Comparison of ENCODE assay signal across 14 cellular contexts in genomic region chr3:114687157-114687556, GRCh38.
A peak's percentile ranks its signal among the peaks of the same experiment; 100 is the strongest.
DNase-seq lines count a peak whose midpoint lies in the region; ATAC-seq, FAIRE-seq and TF ChIP-seq lines count a peak whose summit lies in the region.
"Had no signal": no experiment of that assay in that cellular context is flagged by ENCODE, and none has a peak within 500 bp of the region (broad histone marks: within the 10 kb centered on the region; RNA-seq: fewer than 3 reads in every experiment).

No MANE protein-coding gene starts in this region.

- H3K36me3 Mint-ChIP-seq in nephron (ENCODE audit: low read depth) (no peaks in the 10 kb centered on the region), T-helper 17 cell (ENCODE audit: low read depth) (peaks cover 2% of the 10 kb centered on the region)
- H3K36me3 Mint-ChIP-seq in activated CD4-positive, alpha-beta memory T cell treated with anti-CD3 and anti-CD28 coated beads for 36 hours: peaks cover 3% of the 10 kb centered on the region
- H3K36me3 Mint-ChIP-seq in CD4-positive, alpha-beta T cell (ENCODE audit: low read depth): peaks cover 61% of the 10 kb centered on the region

- H3K27me3 Mint-ChIP-seq in nephron (ENCODE audit: low read depth) (no peaks in the 10 kb centered on the region), T-helper 17 cell (no peaks in the 10 kb centered on the region)
- no peaks in the 10 kb centered on the region for H3K27me3 Mint-ChIP-seq in activated CD4-positive, alpha-beta memory T cell treated with anti-CD3 and anti-CD28 coated beads for 36 hours
- no peaks in the 10 kb centered on the region for H3K27me3 Mint-ChIP-seq in CD4-positive, alpha-beta T cell

- H3K4me3 Mint-ChIP-seq in nephron (no peak overlapping the region), T-helper 17 cell (no peak overlapping the region)
- H3K4me3 Mint-ChIP-seq in activated CD4-positive, alpha-beta memory T cell treated with anti-CD3 and anti-CD28 coated beads for 36 hours: no peak overlapping the region
- no peak overlapping the region for H3K4me3 Mint-ChIP-seq in CD4-positive, alpha-beta T cell

- intact Hi-C loops in heart right ventricle (cut with DNase I): no loop called here
- intact Hi-C loops in cardiac septum (cut with DNase I): loop anchor here (10.0 kb wide), 1 partner anchor 118 kb away; no protein-coding TSS in a partner anchor
- intact Hi-C loops in activated CD4-positive, alpha-beta memory T cell treated with anti-CD3 and anti-CD28 coated beads for 36 hours (cut with micrococcal nuclease): no loop called here
- intact Hi-C loops in CD4-positive, alpha-beta T cell (cut with DNase I, micrococcal nuclease): no loop called here

- peaks cover 0 to 44% (median 19%) of the 10 kb centered on the region in 9 donors for H3K4me1 ChIP-seq in heart right ventricle

- CTCF ChIA-PET in activated CD4-positive, alpha-beta memory T cell treated with anti-CD3 and anti-CD28 coated beads for 36 hours (lab: Charles Lee): no interaction called here
- CTCF ChIA-PET in CD4-positive, alpha-beta T cell (lab: Charles Lee): no interaction called here

- POLR2A ChIA-PET in activated CD4-positive, alpha-beta memory T cell treated with anti-CD3 and anti-CD28 coated beads for 36 hours (lab: Charles Lee): no interaction called here
- POLR2A ChIA-PET in CD4-positive, alpha-beta T cell (lab: Charles Lee): no interaction called here

- H3K9me3 ChIP-seq in heart right ventricle (no peaks in the 10 kb centered on the region), T-helper 17 cell (ENCODE audit: control insufficient read depth, low read length, poor library complexity, severe bottlenecking) (no peaks in the 10 kb centered on the region)
- H3K9me3 ChIP-seq in CD4-positive, alpha-beta T cell (ENCODE audit: control insufficient read depth, low read length): no peaks in the 10 kb centered on the region
- H3K9me3 ChIP-seq: SK-N-SH had no signal

- H3K4me1 Mint-ChIP-seq in nephron: peaks cover 16% of the 10 kb centered on the region
- H3K4me1 Mint-ChIP-seq in T-helper 17 cell: peaks cover 12% of the 10 kb centered on the region
- H3K4me1 Mint-ChIP-seq in activated CD4-positive, alpha-beta memory T cell treated with anti-CD3 and anti-CD28 coated beads for 36 hours (ENCODE audit: low read depth): peaks cover 12% of the 10 kb centered on the region
- peaks cover 22% of the 10 kb centered on the region for H3K4me1 Mint-ChIP-seq in CD4-positive, alpha-beta T cell (ENCODE audit: low read depth)

- TF ChIP-seq CTCF in heart right ventricle (IDR thresholded peaks at IDR 0.05): no peak
- TF ChIP-seq CTCF in nephron (IDR thresholded peaks at IDR 0.05; ENCODE audit: unreplicated experiment in 3 of 3): no peak
- no peak for TF ChIP-seq CTCF in CD4-positive, alpha-beta T cell (IDR thresholded peaks at IDR 0.05)

- no peaks in the 10 kb centered on the region for H3K27me3 ChIP-seq in heart right ventricle
- no peaks in the 10 kb centered on the region for H3K27me3 ChIP-seq in CD4-positive, alpha-beta T cell (ENCODE audit: control insufficient read depth, insufficient read depth, low read length)

- H3K36me3 ChIP-seq in heart right ventricle: no peaks in the 10 kb centered on the region

- FAIRE-seq in endometrium (lab: Jason Lieb, UNC): peak; percentile 83
- FAIRE-seq: GM18507, K562 had no signal

- DNase-seq in heart right ventricle: no peak
- no peak for DNase-seq in cardiac septum (ENCODE audit: low spot score)
- no peak for DNase-seq in T-helper 17 cell
- DNase-seq in activated CD4-positive, alpha-beta memory T cell treated with anti-CD3 and anti-CD28 coated beads for 36 hours: no peak
- no peak for DNase-seq in CD4-positive, alpha-beta T cell
- DNase-seq: Calu3, NCI-H226, RPMI8226, SK-N-SH had no signal

- ATAC-seq in heart right ventricle: peak in 2 of 8 donors; percentile 31 to 33
- no peak for ATAC-seq in T-helper 17 cell
- ATAC-seq in GM18505 (IDR thresholded peaks at IDR 0.05; ENCODE audit: unreplicated experiment): no peak
- ATAC-seq in CD4-positive, alpha-beta T cell (ENCODE audit: poor library complexity): no peak
- ATAC-seq: K562 had no signal

- TF ChIP-seq POLR2A in GM18505 (IDR thresholded peaks at IDR 0.05; ENCODE audit: borderline replicate concordance, extremely low read depth, insufficient read depth, insufficient read length): no peak

- H3K4me3 ChIP-seq in heart right ventricle: no peak overlapping the region
- H3K4me3 ChIP-seq: K562 had no signal

- H3K9me3 Mint-ChIP-seq in nephron: no peaks in the 10 kb centered on the region
- H3K9me3 Mint-ChIP-seq in activated CD4-positive, alpha-beta memory T cell treated with anti-CD3 and anti-CD28 coated beads for 36 hours: no peaks in the 10 kb centered on the region
- no peaks in the 10 kb centered on the region for H3K9me3 Mint-ChIP-seq in CD4-positive, alpha-beta T cell

- WGBS in heart right ventricle, 2 donors: 62 to 67% methylated on average over 3 of the region's 3 CpGs

- H3K27ac ChIP-seq in heart right ventricle: peak overlapping the region in 8 of 10 donors; percentile 2 to 80 (median 59)
- no peak overlapping the region for H3K27ac ChIP-seq in CD4-positive, alpha-beta T cell (ENCODE audit: low read depth, low read length)

- H3K27ac Mint-ChIP-seq in nephron: peak overlapping the region in 2 of 3 experiments; percentile 37 to 47
- no peak overlapping the region for H3K27ac Mint-ChIP-seq in T-helper 17 cell
- H3K27ac Mint-ChIP-seq in activated CD4-positive, alpha-beta memory T cell treated with anti-CD3 and anti-CD28 coated beads for 36 hours: no peak overlapping the region
- no peak overlapping the region for H3K27ac Mint-ChIP-seq in CD4-positive, alpha-beta T cell

Comparison
In these comparisons a context has a peak if more than half of its experiments do, and no peak if none do; other contexts are left out.
1. H3K27ac Mint-ChIP-seq: peak in nephron (2 of 3); none in T-helper 17 cell (single experiment), activated CD4-positive, alpha-beta memory T cell treated with anti-CD3 and anti-CD28 coated beads for 36 hours (single experiment) and CD4-positive, alpha-beta T cell (single experiment).